In the genomic region with DNA sequence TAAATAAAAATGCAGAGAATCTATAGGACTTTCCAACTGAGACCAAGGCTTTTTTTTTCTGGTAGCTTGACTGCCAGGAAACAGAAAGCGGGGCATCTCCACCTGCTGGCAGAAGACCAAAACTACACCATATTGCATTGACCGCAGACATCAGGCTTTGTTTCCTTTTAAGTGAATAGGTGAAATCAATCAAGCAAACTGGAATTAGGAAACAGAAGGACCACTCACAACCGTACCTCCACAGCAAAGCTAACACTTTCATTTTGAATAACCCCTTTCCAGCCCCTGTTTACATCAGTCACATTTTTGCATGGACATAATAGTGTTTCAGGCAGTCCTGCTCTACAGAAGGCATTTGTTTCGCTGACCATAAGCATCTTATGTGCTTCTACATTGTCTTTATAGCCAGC, we compare ENCODE assay signal across 8 cellular contexts.
DNase-seq lines count a peak whose midpoint lies in the region; ATAC-seq, FAIRE-seq and TF ChIP-seq lines count a peak whose summit lies in the region.

No MANE protein-coding gene starts in this region.

- no peaks in the 10 kb centered on the region for H3K4me1 ChIP-seq in hepatocyte (ENCODE audit: insufficient read depth)

- no peak overlapping the region for H3K4me2 ChIP-seq in hepatocyte

- H3K36me3 ChIP-seq in hepatocyte (replicated peaks; ENCODE audit: insufficient read depth, low read depth): no peaks in the 10 kb centered on the region

- WGBS in hepatocyte (ENCODE audit: low lambda C conversion rate, missing lambda C conversion rate): 30% methylated on average over 4 of the region's 4 CpGs

- FAIRE-seq in RCC 7860 (lab: Jason Lieb, UNC): peak; percentile 62

- no peaks in the 10 kb centered on the region for H3K9me3 ChIP-seq in hepatocyte (ENCODE audit: low read depth)

- peak; percentile 19 for TF ChIP-seq CTCF in HL-60 (IDR thresholded peaks at IDR 0.05; ENCODE audit: insufficient read depth, low read length)
- TF ChIP-seq CTCF in hepatocyte (IDR thresholded peaks at IDR 0.05; ENCODE audit: poor library complexity): peak; percentile 66

- no peak overlapping the region for H2AFZ ChIP-seq in hepatocyte

- no peaks in the 10 kb centered on the region for H3K9me2 ChIP-seq in hepatocyte (replicated peaks; ENCODE audit: insufficient read depth)

- H3K27me3 ChIP-seq in HL-60 (ENCODE audit: insufficient read depth, poor library complexity, severe bottlenecking) (no peaks in the 10 kb centered on the region), hepatocyte (no peaks in the 10 kb centered on the region)

- no peaks in the 10 kb centered on the region for H3K79me2 ChIP-seq in hepatocyte

- H3K27ac ChIP-seq in HL-60 (replicated peaks) (no peak overlapping the region), hepatocyte (no peak overlapping the region)

- peak; percentile 69 for ATAC-seq in GM19043 (IDR thresholded peaks at IDR 0.05; ENCODE audit: low read depth, unreplicated experiment)

- H4K20me1 ChIP-seq in hepatocyte (ENCODE audit: insufficient read depth, poor library complexity, severe bottlenecking): no peaks in the 10 kb centered on the region

- no peak overlapping the region for H3K4me3 ChIP-seq in HL-60 (replicated peaks; ENCODE audit: insufficient read depth, low read length)
- H3K4me3 ChIP-seq in hepatocyte: no peak overlapping the region

- DNase-seq in COLO829 (ENCODE audit: low spot score) (peak; percentile 60), HL-60 (ENCODE audit: low read depth in 1 of 2, low spot score in 1 of 2) (peak in 1 of 2 experiments; percentile 41), RCC 7860 (ENCODE audit: low spot score) (peak; percentile 9), hepatocyte (ENCODE audit: low spot score) (peak; percentile 58), NCI-H128 (lab: John Stamatoyannopoulos, UW; ENCODE audit: unreplicated experiment) (no peak)
- peak; percentile 25 for DNase-seq in activated naive CD4-positive, alpha-beta T cell treated with anti-CD3 and anti-CD28 coated beads, Interleukin-2, amount 50 U/mL, for 16 hours
- peak; percentile 2 to 3 for DNase-seq in stimulated activated CD4-positive, alpha-beta T cell treated with anti-CD3 and anti-CD28 coated beads, Interleukin-15, amount 100 ng/mL, for 1 hour (ENCODE audit: low read depth in 1 of 2, low spot score in 1 of 2)
